In genomic region chr10:28307267-28307666, GRCh38 we compare ENCODE assay signal across 18 cellular contexts. TPM values are rescaled to one million over a fixed set of nuclear protein-coding genes. Genes with fewer than 3 reads are reported as not detected.
DNase-seq lines count a peak whose midpoint lies in the region; ATAC-seq and TF ChIP-seq lines count a peak whose summit lies in the region.
"Had no signal": no experiment of that assay in that cellular context is flagged by ENCODE, and none has a peak within 500 bp of the region (broad histone marks: within the 10 kb centered on the region; RNA-seq: fewer than 3 reads in every experiment).

No MANE protein-coding gene starts in this region.

- TF ChIP-seq CTCF in CD8-positive, alpha-beta T cell (IDR thresholded peaks at IDR 0.05): no peak

- H3K27ac Mint-ChIP-seq in CD8-positive, alpha-beta T cell: no peak overlapping the region
- H3K27ac Mint-ChIP-seq: CD4-positive, alpha-beta T cell had no signal

- no peaks in the 10 kb centered on the region for H3K27me3 ChIP-seq in right cardiac atrium (ENCODE audit: control insufficient read depth, insufficient read depth)
- H3K27me3 ChIP-seq in CD8-positive, alpha-beta T cell (ENCODE audit: insufficient read depth, low read length): no peaks in the 10 kb centered on the region

- no peaks in the 10 kb centered on the region for H3K9me3 ChIP-seq in right cardiac atrium (ENCODE audit: control insufficient read depth, low read length)
- H3K9me3 ChIP-seq in CD8-positive, alpha-beta T cell (ENCODE audit: low read length): no peaks in the 10 kb centered on the region
- H3K9me3 ChIP-seq: HAP-1 had no signal

- no peak overlapping the region for H3K27ac ChIP-seq in right cardiac atrium (ENCODE audit: low read length)
- H3K27ac ChIP-seq in CD8-positive, alpha-beta T cell (ENCODE audit: low read depth, low read length): no peak overlapping the region
- H3K27ac ChIP-seq: 22Rv1, A549, C4-2B, GM23248 had no signal

- no peaks in the 10 kb centered on the region for H3K9me3 Mint-ChIP-seq in CD8-positive, alpha-beta T cell
- H3K9me3 Mint-ChIP-seq: CD4-positive, alpha-beta T cell had no signal

- H3K4me3 ChIP-seq in right cardiac atrium (ENCODE audit: low read length): no peak overlapping the region
- H3K4me3 ChIP-seq in CD8-positive, alpha-beta T cell (ENCODE audit: low read depth, low read length): no peak overlapping the region
- H3K4me3 ChIP-seq: A549, GM23248, HAP-1 had no signal

- CTCF ChIA-PET in CD8-positive, alpha-beta T cell (lab: Charles Lee): interaction anchor here (1.3 kb wide), 1 partner anchor 74 kb away, joined by 6 read pairs; no protein-coding TSS in a partner anchor

- peaks cover 16% of the 10 kb centered on the region for H3K36me3 Mint-ChIP-seq in CD8-positive, alpha-beta T cell

- no peaks in the 10 kb centered on the region for H3K4me1 ChIP-seq in right cardiac atrium (ENCODE audit: control insufficient read depth, insufficient read depth, low read length)
- peaks cover 8% of the 10 kb centered on the region for H3K4me1 ChIP-seq in CD8-positive, alpha-beta T cell (ENCODE audit: insufficient read depth, low read length)
- H3K4me1 ChIP-seq: A549 had no signal

- no peaks in the 10 kb centered on the region for H3K27me3 Mint-ChIP-seq in CD8-positive, alpha-beta T cell (ENCODE audit: low read depth)
- H3K27me3 Mint-ChIP-seq: CD4-positive, alpha-beta T cell had no signal

- POLR2A ChIA-PET in CD8-positive, alpha-beta T cell (lab: Charles Lee): interaction anchor here (1.0 kb wide), 1 partner anchor 61 kb away, joined by 3 read pairs; no protein-coding TSS in a partner anchor

- DNase-seq in DMS53 (lab: John Stamatoyannopoulos, UW) (peak; percentile 32), DMS53 treated with DMSO at 0.1 percent for 48 hours (lab: John Stamatoyannopoulos, UW; ENCODE audit: unreplicated experiment) (no peak), Right ventricle myocardium superior (no peak), right cardiac atrium (no peak), left ventricle myocardium superior (no peak), Right ventricle myocardium inferior (ENCODE audit: missing footprints) (no peak), GM03348 (ENCODE audit: low spot score) (no peak)
- DNase-seq in CD8-positive, alpha-beta T cell: no peak
- DNase-seq: AML-193; CD4-positive, alpha-beta T cell; DMS153; DND-41; EL; GM23248 had no signal

- peaks cover 42% of the 10 kb centered on the region for H3K4me1 Mint-ChIP-seq in CD8-positive, alpha-beta T cell (ENCODE audit: low read depth)

- WGBS in right cardiac atrium: 46% methylated on average over 4 of the region's 4 CpGs

- no peak overlapping the region for H3K4me3 Mint-ChIP-seq in CD8-positive, alpha-beta T cell
- H3K4me3 Mint-ChIP-seq: CD4-positive, alpha-beta T cell had no signal

- H3K36me3 ChIP-seq in CD8-positive, alpha-beta T cell (ENCODE audit: insufficient read depth, low read length): no peaks in the 10 kb centered on the region
- H3K36me3 ChIP-seq: HAP-1 had no signal

- intact Hi-C loops in Right ventricle myocardium superior (cut with DNase I) (loop anchor here (10.0 kb wide), 1 partner anchor 68 kb away; no protein-coding TSS in a partner anchor), right cardiac atrium (cut with DNase I) (no loop called here), left ventricle myocardium superior (cut with micrococcal nuclease) (no loop called here), Right ventricle myocardium inferior (cut with DNase I) (loop anchor here (1.0 kb wide), 1 partner anchor 19 kb away; no protein-coding TSS in a partner anchor)
- intact Hi-C loops in CD8-positive, alpha-beta T cell (cut with DNase I, micrococcal nuclease): loop anchor here (10.0 kb wide), 3 partner anchors 368 to 1152 kb away; partner anchors contain the start of genes BAMBI (in 1 of the 2), MASTL (in 1 of the 2), RAB18 (in 1 of the 2) and YME1L1 (in 1 of the 2)

- ATAC-seq in Right ventricle myocardium superior (ENCODE audit: poor library complexity) (peak; percentile 9), right cardiac atrium (no peak), left ventricle myocardium superior (peak; percentile 11), Right ventricle myocardium inferior (no peak)
- no peak for ATAC-seq in CD8-positive, alpha-beta T cell
- ATAC-seq: A549 had no signal

RNA-seq across cellular contexts. Expression of gene MPP7, which starts 4.4 kb away (rescaled TPM):
- 14.0 TPM for total RNA-seq in Right ventricle myocardium superior
- 10 to 100 TPM; 11.5 to 20.3 (median 16.1) TPM for total RNA-seq in right cardiac atrium
- polyA plus RNA-seq in right cardiac atrium: 4.3 TPM
- 15.3 TPM for total RNA-seq in left ventricle myocardium superior
- 13.1 TPM for total RNA-seq in Right ventricle myocardium inferior
- total RNA-seq in CD8-positive, alpha-beta T cell: 10 to 100 TPM; 22.5 to 23.1 TPM

Comparison
In these comparisons a context has a peak if more than half of its experiments do, and no peak if none do; other contexts are left out.
1. ATAC-seq: peak in Right ventricle myocardium superior (single experiment) and left ventricle myocardium superior (single experiment); none in right cardiac atrium (0 of 2), Right ventricle myocardium inferior (single experiment) and CD8-positive, alpha-beta T cell (single experiment).
2. intact Hi-C loops: an anchor here in Right ventricle myocardium superior (10.0 kb wide), Right ventricle myocardium inferior (1.0 kb wide) and CD8-positive, alpha-beta T cell (10.0 kb wide); none called in right cardiac atrium and left ventricle myocardium superior.